25 cellular contexts compared by ENCODE assay signal in the genomic region with DNA sequence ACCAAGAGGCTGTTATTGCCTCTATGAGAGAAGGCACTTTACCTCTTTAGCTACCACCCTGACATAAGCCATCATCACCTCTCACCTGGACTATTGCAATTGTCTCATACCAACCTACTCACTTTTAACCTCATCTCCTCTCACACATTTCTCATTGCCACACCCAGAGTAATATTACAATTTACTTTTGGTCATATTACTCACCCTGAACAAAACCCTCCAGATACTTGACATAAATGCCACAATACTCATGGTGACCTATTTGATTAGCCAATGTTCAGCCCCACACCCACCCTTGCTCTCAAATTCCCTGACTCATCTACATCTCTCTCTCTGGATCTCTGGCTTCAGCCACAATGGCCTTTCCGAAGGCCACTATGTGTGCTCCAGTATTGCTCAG.
DNase-seq lines count a peak whose midpoint lies in the region; ATAC-seq, FAIRE-seq and TF ChIP-seq lines count a peak whose summit lies in the region.
"Had no signal": no experiment of that assay in that cellular context is flagged by ENCODE, and none has a peak within 500 bp of the region (broad histone marks: within the 10 kb centered on the region; RNA-seq: fewer than 3 reads in every experiment).

No MANE protein-coding gene starts in this region.

- BruUV-seq in PC-3 (replicated peaks; lab: Mats Ljungman, UMichigan), result no TSS peak

- H3K4me2 ChIP-seq in PC-3 (ENCODE audit: low read length), result peak overlapping the region; percentile 75
- H3K4me2 ChIP-seq: KMS-11 had no signal

- 0 out of 2 replicates have a peak, but pooled peaks cover 2% of the 10 kb centered on the region for H3K36me3 ChIP-seq in PC-3 (ENCODE audit: low read depth, low read length)
- H3K36me3 ChIP-seq in bronchial epithelial cell (ENCODE audit: control insufficient read depth, insufficient read depth, low read length), result no peaks in the 10 kb centered on the region

- no peaks in the 10 kb centered on the region for H3K79me2 ChIP-seq in PC-3 (ENCODE audit: low read length)

- peak; percentile 90 for ATAC-seq in PC-3
- ATAC-seq: SK-N-SH treated with all-trans-retinoic acid at 6 μM for 48 hours had no signal

- H3K9ac ChIP-seq in PC-3 (ENCODE audit: low read length), result peak overlapping the region; percentile 73
- H3K9ac ChIP-seq: KMS-11 had no signal

- intact Hi-C loops in PC-3 (cut with micrococcal nuclease), result loop anchor here (1.0 to 5.0 kb wide), 4 partner anchors 67 to 949 kb away; no protein-coding TSS in a partner anchor

- peak; percentile 43 for FAIRE-seq in bronchial epithelial cell (lab: Jason Lieb, UNC)

- POLR2A ChIA-PET in PC-3 (lab: Charles Lee; ENCODE audit: unreplicated experiment), result interaction anchor here (0.7 kb wide), 2 partner anchors 124 to 787 kb away, joined by 3 to 5 read pairs; no protein-coding TSS in a partner anchor

- no peaks in the 10 kb centered on the region; the same call in 1 of the 2 replicates for H3K9me3 ChIP-seq in PC-3 (ENCODE audit: low read length)

- peaks cover 4% of the 10 kb centered on the region for H3F3A ChIP-seq in PC-3 (ENCODE audit: low read length, unreplicated experiment)

- DNase-seq in DMS53 treated with DMSO at 0.1 percent for 48 hours (lab: John Stamatoyannopoulos, UW; ENCODE audit: unreplicated experiment), result peak; percentile 23
- DNase-seq in PC-3, result peak; percentile 95
- peak; percentile 94 for DNase-seq in bronchial epithelial cell (ENCODE audit: low read depth)
- peak; percentile 9 for DNase-seq in retinal pigment epithelial cell (ENCODE audit: low read depth)
- DNase-seq in ecto neural progenitor cell (ENCODE audit: low spot score), result no peak
- DNase-seq in DMS79 treated with DMSO at 0.1 percent for 48 hours (lab: John Stamatoyannopoulos, UW), result no peak
- no peak for DNase-seq in medulla oblongata (ENCODE audit: extremely low spot score)
- DNase-seq: CD4-positive, CD25-positive, alpha-beta regulatory T cell; COR-L47; DMS 273 treated with DMSO at 0.1 percent for 48 hours; EL; GF-D8; H9; HFFc6; IMR-90; MV-4-11; NCI-H1694; NCI-H2081; NCI-H2171 treated with DMSO at 0.1 percent for 48 hours; NCI-H524 treated with DMSO at 0.1 percent for 48 hours; NCI-H82; SHP77 treated with DMSO at 0.1 percent for 48 hours had no signal

- H3K4me3 ChIP-seq in PC-3 (ENCODE audit: low read length) (peak overlapping the region; percentile 42; the same call in 1 of the 2 replicates), bronchial epithelial cell (ENCODE audit: low read depth, low read length) (no peak overlapping the region), retinal pigment epithelial cell (ENCODE audit: low read length) (no peak overlapping the region)

- no peaks in the 10 kb centered on the region for H4K20me1 ChIP-seq in PC-3 (ENCODE audit: low read length)

- peak overlapping the region; percentile 97 for H3K27ac ChIP-seq in PC-3 (ENCODE audit: low read length)
- H3K27ac ChIP-seq: HL-60, KMS-11 had no signal

- CTCF ChIA-PET in PC-3 (lab: Charles Lee), result no interaction called here

- peaks cover 28% of the 10 kb centered on the region for H3K4me1 ChIP-seq in PC-3 (ENCODE audit: insufficient read depth, low read length)

- no peak for TF ChIP-seq CTCF in PC-3 (conservative IDR thresholded peaks at IDR 0.05; ENCODE audit: low read depth, low read length)
- TF ChIP-seq CTCF in bronchial epithelial cell (IDR thresholded peaks at IDR 0.05; ENCODE audit: insufficient read depth, low read length, severe bottlenecking), result no peak
- TF ChIP-seq CTCF in retinal pigment epithelial cell (conservative IDR thresholded peaks at IDR 0.05; ENCODE audit: low read depth, low read length), result no peak

- no peaks in the 10 kb centered on the region for H3K27me3 ChIP-seq in PC-3 (ENCODE audit: low read length)
- H3K27me3 ChIP-seq in bronchial epithelial cell (ENCODE audit: control insufficient read depth, insufficient read depth, low read length), result no peaks in the 10 kb centered on the region

- no peaks in the 10 kb centered on the region for H3K9me2 ChIP-seq in PC-3 (replicated peaks; ENCODE audit: low read length)

- peak overlapping the region; percentile 38 for H2AFZ ChIP-seq in PC-3 (ENCODE audit: low read length)

Comparison
In these comparisons a context has a peak if more than half of its experiments do, and no peak if none do; other contexts are left out.
1. DNase-seq: peak in DMS53 treated with DMSO at 0.1 percent for 48 hours (single experiment), PC-3 (single experiment), bronchial epithelial cell (single experiment) and retinal pigment epithelial cell (single experiment); none in ecto neural progenitor cell (single experiment), DMS79 treated with DMSO at 0.1 percent for 48 hours (single experiment) and medulla oblongata (single experiment).